Comparison of ENCODE assay signal across 22 cellular contexts in genomic region chr1:214574598-214575411, GRCh38. TPM values are rescaled to one million over a fixed set of nuclear protein-coding genes. Genes with fewer than 3 reads are reported as not detected.
DNase-seq lines count a peak whose midpoint lies in the region; ATAC-seq, FAIRE-seq and TF ChIP-seq lines count a peak whose summit lies in the region.
"Had no signal": no experiment of that assay in that cellular context is flagged by ENCODE, and none has a peak within 500 bp of the region (broad histone marks: within the 10 kb centered on the region; RNA-seq: fewer than 3 reads in every experiment).

No MANE protein-coding gene starts in this region.

- no peaks in the 10 kb centered on the region for H3K9me1 ChIP-seq in K562 (ENCODE audit: control insufficient read depth, insufficient read depth, low read length)

- no peak for FAIRE-seq in K562 (lab: Jason Lieb, UNC)

- H3K27ac Mint-ChIP-seq in nephron progenitor cell, result no peak overlapping the region
- H3K27ac Mint-ChIP-seq in stimulated activated naive CD8-positive, alpha-beta T cell treated with anti-CD3 and anti-CD28 coated beads, Interleukin-15, amount 100 ng/mL, for 72 hours, result no peak overlapping the region
- H3K27ac Mint-ChIP-seq: activated T-cell treated with anti-CD3 and anti-CD28 coated beads, Interleukin-2, amount 50 U/mL, for 72 hours; CD4-positive, CD25-positive, alpha-beta regulatory T cell; naive thymus-derived CD4-positive, alpha-beta T cell had no signal

- CTCF ChIA-PET in K562 (lab: Yijun Ruan, JAX; ENCODE audit: low intra/inter-chr PET ratio), result no interaction called here

- no peaks in the 10 kb centered on the region; the same call in 1 of the 2 replicates for H3K9me3 ChIP-seq in K562 (replicated peaks; ENCODE audit: control insufficient read depth, insufficient read depth, low read depth, low read length)
- H3K9me3 ChIP-seq in smooth muscle cell (replicated peaks; ENCODE audit: low read depth), result peaks cover 8% of the 10 kb centered on the region

- peaks cover 18% of the 10 kb centered on the region for H3K36me3 Mint-ChIP-seq in nephron progenitor cell (ENCODE audit: low read depth)
- H3K36me3 Mint-ChIP-seq: CD4-positive, CD25-positive, alpha-beta regulatory T cell had no signal

- peaks cover 30% of the 10 kb centered on the region for H3K4me1 Mint-ChIP-seq in nephron progenitor cell
- H3K4me1 Mint-ChIP-seq in stimulated activated naive CD8-positive, alpha-beta T cell treated with anti-CD3 and anti-CD28 coated beads, Interleukin-15, amount 100 ng/mL, for 72 hours, result no peaks in the 10 kb centered on the region
- H3K4me1 Mint-ChIP-seq: CD4-positive, CD25-positive, alpha-beta regulatory T cell; naive thymus-derived CD4-positive, alpha-beta T cell had no signal

- in situ Hi-C loops in K562 (cut with MboI), result no loop called here

- no peak overlapping the region for H3K4me3 Mint-ChIP-seq in nephron progenitor cell
- no peak overlapping the region for H3K4me3 Mint-ChIP-seq in stimulated activated naive CD8-positive, alpha-beta T cell treated with anti-CD3 and anti-CD28 coated beads, Interleukin-15, amount 100 ng/mL, for 72 hours
- H3K4me3 Mint-ChIP-seq: activated T-cell treated with anti-CD3 and anti-CD28 coated beads, Interleukin-2, amount 50 U/mL, for 72 hours; CD4-positive, CD25-positive, alpha-beta regulatory T cell; naive thymus-derived CD4-positive, alpha-beta T cell had no signal

- H3K79me2 ChIP-seq in K562 (ENCODE audit: control insufficient read depth, insufficient read depth, low read length) (no peaks in the 10 kb centered on the region), smooth muscle cell (ENCODE audit: low read depth) (no peaks in the 10 kb centered on the region)

- H3K27ac ChIP-seq in K562 (ENCODE audit: extremely low read depth, low read depth, low read length), result no peak overlapping the region
- peak overlapping the region; percentile 90 for H3K27ac ChIP-seq in foreskin keratinocyte
- peak overlapping the region; percentile 75 for H3K27ac ChIP-seq in smooth muscle cell (ENCODE audit: low read depth)
- H3K27ac ChIP-seq: left ventricle myocardium inferior, right atrium auricular region had no signal

- H3K4me2 ChIP-seq in K562 (ENCODE audit: insufficient read depth, low read length) (no peak overlapping the region), smooth muscle cell (no peak overlapping the region)

- H3K27me3 ChIP-seq in K562 (ENCODE audit: control insufficient read depth in 2 of 2, insufficient read depth in 2 of 2, low read length in 2 of 2) (no peaks in the 10 kb centered on the region), foreskin keratinocyte (no peaks in the 10 kb centered on the region), smooth muscle cell (ENCODE audit: low read depth) (no peaks in the 10 kb centered on the region)
- H3K27me3 ChIP-seq: right atrium auricular region had no signal

- H3K4me3 ChIP-seq in K562, result no peak overlapping the region
- H3K4me3 ChIP-seq in smooth muscle cell, result no peak overlapping the region
- H3K4me3 ChIP-seq: left ventricle myocardium inferior, right atrium auricular region had no signal

- H3F3A ChIP-seq in smooth muscle cell (ENCODE audit: low read depth), result no peaks in the 10 kb centered on the region

- no peaks in the 10 kb centered on the region for H3K36me3 ChIP-seq in K562 (ENCODE audit: control insufficient read depth, insufficient read depth, low read length)
- no peaks in the 10 kb centered on the region for H3K36me3 ChIP-seq in smooth muscle cell (ENCODE audit: low read depth)
- H3K36me3 ChIP-seq: right atrium auricular region had no signal

- H3K4me1 ChIP-seq in K562 (replicated peaks in 1 of 2; ENCODE audit: control insufficient read depth in 2 of 2, insufficient read depth in 2 of 2, low read length in 2 of 2) (no peaks in the 10 kb centered on the region), foreskin keratinocyte (peaks cover 49% of the 10 kb centered on the region), smooth muscle cell (ENCODE audit: low read depth) (peaks cover 3% of the 10 kb centered on the region)
- H3K4me1 ChIP-seq: left ventricle myocardium inferior, right atrium auricular region had no signal

- intact Hi-C loops in K562 (cut with micrococcal nuclease), result no loop called here

- no peak for TF ChIP-seq CTCF in K562 (IDR thresholded peaks at IDR 0.05 in 2 of 3, conservative IDR thresholded peaks at IDR 0.05 in 1 of 3; ENCODE audit: insufficient read depth in 2 of 3, low read depth in 1 of 3, low read length in 3 of 3)
- TF ChIP-seq CTCF in foreskin keratinocyte (conservative IDR thresholded peaks at IDR 0.05), result no peak
- TF ChIP-seq CTCF in smooth muscle cell (IDR thresholded peaks at IDR 0.05; ENCODE audit: borderline replicate concordance, insufficient read depth, poor library complexity, severe bottlenecking), result no peak
- TF ChIP-seq CTCF in nephron progenitor cell (IDR thresholded peaks at IDR 0.05), result no peak

- no peak overlapping the region for H3K9ac ChIP-seq in K562 (ENCODE audit: insufficient read depth in 1 of 2, low read depth in 2 of 2, low read length in 2 of 2)
- H3K9ac ChIP-seq in smooth muscle cell (ENCODE audit: low read depth), result peak overlapping the region; percentile 27

- POLR2A ChIA-PET in K562 (lab: Yijun Ruan, JAX), result interaction anchor here (1.3 kb wide), 1 partner anchor 9 kb away, joined by 4 read pairs; no protein-coding TSS in a partner anchor

- ATAC-seq in K562 (no peak), foreskin keratinocyte (peak; percentile 73)
- ATAC-seq in stimulated activated naive CD8-positive, alpha-beta T cell treated with anti-CD3 and anti-CD28 coated beads, Interleukin-15, amount 100 ng/mL, for 72 hours, result no peak
- ATAC-seq: activated T-cell treated with anti-CD3 and anti-CD28 coated beads, Interleukin-2, amount 50 U/mL, for 72 hours; HCT116; naive thymus-derived CD4-positive, alpha-beta T cell had no signal

- peaks cover 4% of the 10 kb centered on the region for H3K27me3 Mint-ChIP-seq in nephron progenitor cell (ENCODE audit: low read depth, poor library complexity)
- H3K27me3 Mint-ChIP-seq in stimulated activated naive CD8-positive, alpha-beta T cell treated with anti-CD3 and anti-CD28 coated beads, Interleukin-15, amount 100 ng/mL, for 72 hours, result no peaks in the 10 kb centered on the region
- H3K27me3 Mint-ChIP-seq: CD4-positive, CD25-positive, alpha-beta regulatory T cell had no signal

- WGBS in K562 (ENCODE audit: insufficient coverage, low coverage, missing lambda C conversion rate), result 3% methylated on average over 3 of the region's 3 CpGs
- WGBS in smooth muscle cell (ENCODE audit: low lambda C conversion rate), result 72% methylated on average over 3 of the region's 3 CpGs

- TF ChIP-seq POLR2A in K562 (conservative IDR thresholded peaks at IDR 0.05), result no peak

- DNase-seq in M059J (ENCODE audit: low read depth) (peak; percentile 34), K562 (ENCODE audit: extremely low read depth in 1 of 4, low spot score in 3 of 4) (no peak), foreskin keratinocyte (peak; percentile 94 to 98), smooth muscle cell (lab: John Stamatoyannopoulos, UW; ENCODE audit: unreplicated experiment) (no peak), SK-N-DZ (ENCODE audit: low spot score) (no peak), nephron progenitor cell (no peak)
- no peak for DNase-seq in stimulated activated naive CD8-positive, alpha-beta T cell treated with anti-CD3 and anti-CD28 coated beads, Interleukin-15, amount 100 ng/mL, for 72 hours
- DNase-seq: activated CD4-positive, alpha-beta T cell treated with anti-CD3 and anti-CD28 coated beads for 48 hours; activated naive CD4-positive, alpha-beta T cell treated with anti-CD3 and anti-CD28 coated beads, Interleukin-2, amount 50 U/mL, for 16 hours; activated T-cell treated with anti-CD3 and anti-CD28 coated beads, Interleukin-2, amount 50 U/mL, for 72 hours; aorta; CD4-positive, CD25-positive, alpha-beta regulatory T cell; central memory CD4-positive, alpha-beta T cell; left ventricle myocardium inferior; naive thymus-derived CD4-positive, alpha-beta T cell; NCI-H1694 treated with DMSO at 0.1 percent for 48 hours; NCI-H2171; NCI-H510A treated with DMSO at 0.1 percent for 48 hours; occipital lobe; stimulated activated naive CD4-positive, alpha-beta T cell treated with Interleukin-2 at 50 U/mL for 16 hours had no signal

- no peak for TF ChIP-seq RAD21 in K562 (CRISPR knock-in tag; conservative IDR thresholded peaks at IDR 0.05 in 1 of 2, IDR thresholded peaks at IDR 0.05 in 1 of 2)

- no TSS peak for BruUV-seq in K562 (replicated peaks; lab: Mats Ljungman, UMichigan)

- H2AFZ ChIP-seq in K562 (ENCODE audit: low read depth, low read length), result no peak overlapping the region
- no peak overlapping the region for H2AFZ ChIP-seq in smooth muscle cell (ENCODE audit: low read depth)

- H4K20me1 ChIP-seq in K562 (replicated peaks; ENCODE audit: control insufficient read depth, insufficient read depth, low read length) (no peaks in the 10 kb centered on the region), smooth muscle cell (ENCODE audit: low read depth) (no peaks in the 10 kb centered on the region)

- no peak for TF ChIP-seq EP300 in K562 (IDR thresholded peaks at IDR 0.05; ENCODE audit: low read length)

- peaks cover 38% of the 10 kb centered on the region for H3K9me3 Mint-ChIP-seq in nephron progenitor cell
- H3K9me3 Mint-ChIP-seq in stimulated activated naive CD8-positive, alpha-beta T cell treated with anti-CD3 and anti-CD28 coated beads, Interleukin-15, amount 100 ng/mL, for 72 hours, result peaks cover 14 to 25% of the 10 kb centered on the region in 2 donors

RNA-seq across cellular contexts. Expression of gene PTPN14, which starts 23.4 kb away (rescaled TPM):
- total RNA-seq in M059J (2014; rRNA removed; shearing (Covaris generic)), result 13.8 and 27.4 TPM in 2 replicates
- total RNA-seq in K562 (2011; cell fraction: chromatin; rRNA removed; ENCODE audit: low replicate concordance), result not detected in 2 replicates
- not detected in 2 replicates for total RNA-seq in K562 (2011; cell fraction: nucleolus; rRNA removed)
- 0.08 TPM in 1 of 2 replicates, not detected in the other for total RNA-seq in K562 (2011; cell fraction: nucleoplasm; rRNA removed)
- total RNA-seq in K562 (2014; rRNA removed), result not detected in 2 replicates
- total RNA-seq in K562 (2014; rRNA removed; fragmentation: Illumina TruSeq; extraction: Trizol), result not detected in 2 replicates
- total RNA-seq in K562 (2015; rRNA removed; fragmentation: Illumina TruSeq; extraction: Trizol), result not detected in 2 replicates
- total RNA-seq in K562 (2021), result 0.29 TPM in 2 replicates
- polyA plus RNA-seq in K562 (2011; rRNA removed), result 0.03 TPM in 1 of 2 replicates, not detected in the other
- polyA plus RNA-seq in K562 (2011; cell fraction: cytosol; rRNA removed), result under 0.01 and 0.03 TPM in 2 replicates
- polyA plus RNA-seq in K562 (2011; cell fraction: nucleus; rRNA removed), result 0.03 TPM in 1 of 2 replicates, not detected in the other
- 0.04 and 0.11 TPM in 2 replicates for polyA plus RNA-seq in K562 (2012)
- not detected in 2 replicates for polyA plus RNA-seq in K562 (2014; fragmentation: Illumina TruSeq; extraction: Trizol)
- under 1 TPM in 1 of 2 experiments, not detected in 1; 0.01 TPM for polyA plus RNA-seq in K562 (2014; fragmentation: Nextera tagmentation; extraction: Ambion mirVana)
- polyA plus RNA-seq in K562 (2014; rRNA removed), result 0.04 TPM in 1 of 2 replicates, not detected in the other
- under 0.01 and 0.03 TPM in 2 replicates for polyA minus RNA-seq in K562 (2011; rRNA and poly(A)+ RNA removed)
- not detected in 2 replicates for polyA minus RNA-seq in K562 (2011; cell fraction: cytosol; rRNA and poly(A)+ RNA removed)
- polyA minus RNA-seq in K562 (2011; cell fraction: nucleus; rRNA and poly(A)+ RNA removed), result not detected in 2 replicates
- 47.6 and 48.2 TPM in 2 replicates for total RNA-seq in foreskin keratinocyte
- polyA plus RNA-seq in foreskin keratinocyte, result 5.0 and 6.2 TPM in 2 replicates
- total RNA-seq in smooth muscle cell, result 28.6 and 28.9 TPM in 2 replicates
- 13.7 and 13.9 TPM in 2 replicates for polyA plus RNA-seq in smooth muscle cell
- 0.41 and 0.59 TPM in 2 replicates for polyA plus RNA-seq in SK-N-DZ (2014; cell fraction: cytosol; rRNA removed)
- 0.15 and 0.37 TPM in 2 replicates for polyA plus RNA-seq in SK-N-DZ (2014; cell fraction: nucleus; rRNA removed)

RNA-seq across cellular contexts. Expression of gene CENPF, which starts 28.2 kb away (rescaled TPM):
- total RNA-seq in M059J (2014; rRNA removed; shearing (Covaris generic)), result 45.5 and 83.9 TPM in 2 replicates
- 21.7 and 130 TPM in 2 replicates for total RNA-seq in K562 (2011; cell fraction: chromatin; rRNA removed; ENCODE audit: low replicate concordance)
- total RNA-seq in K562 (2011; cell fraction: nucleolus; rRNA removed), result 11.8 and 20.9 TPM in 2 replicates
- 40.8 and 50.3 TPM in 2 replicates for total RNA-seq in K562 (2011; cell fraction: nucleoplasm; rRNA removed)
- total RNA-seq in K562 (2014; rRNA removed), result 76.9 and 91.6 TPM in 2 replicates
- total RNA-seq in K562 (2014; rRNA removed; fragmentation: Illumina TruSeq; extraction: Trizol), result 180 and 214 TPM in 2 replicates
- 142 and 153 TPM in 2 replicates for total RNA-seq in K562 (2015; rRNA removed; fragmentation: Illumina TruSeq; extraction: Trizol)
- 98.2 and 102 TPM in 2 replicates for total RNA-seq in K562 (2021)
- 46.4 and 64.5 TPM in 2 replicates for polyA plus RNA-seq in K562 (2011; rRNA removed)
- 8.8 and 16.0 TPM in 2 replicates for polyA plus RNA-seq in K562 (2011; cell fraction: cytosol; rRNA removed)
- polyA plus RNA-seq in K562 (2011; cell fraction: nucleus; rRNA removed), result 52.2 and 53.8 TPM in 2 replicates
- 48.5 and 70.8 TPM in 2 replicates for polyA plus RNA-seq in K562 (2012)
- 118 TPM in 2 replicates for polyA plus RNA-seq in K562 (2014; fragmentation: Illumina TruSeq; extraction: Trizol)
- 10 to 100 TPM; 50.6 to 92.6 TPM for polyA plus RNA-seq in K562 (2014; fragmentation: Nextera tagmentation; extraction: Ambion mirVana)
- 54.1 and 98.3 TPM in 2 replicates for polyA plus RNA-seq in K562 (2014; rRNA removed)
- 99.3 and 119 TPM in 2 replicates for polyA minus RNA-seq in K562 (2011; rRNA and poly(A)+ RNA removed)
- polyA minus RNA-seq in K562 (2011; cell fraction: cytosol; rRNA and poly(A)+ RNA removed), result 46.6 and 50.8 TPM in 2 replicates
- 35.7 and 70.4 TPM in 2 replicates for polyA minus RNA-seq in K562 (2011; cell fraction: nucleus; rRNA and poly(A)+ RNA removed)
- 53.0 and 70.7 TPM in 2 replicates for total RNA-seq in foreskin keratinocyte
- 20.2 and 33.9 TPM in 2 replicates for polyA plus RNA-seq in foreskin keratinocyte
- total RNA-seq in smooth muscle cell, result 7.4 and 10.1 TPM in 2 replicates
- 8.3 and 11.3 TPM in 2 replicates for polyA plus RNA-seq in smooth muscle cell
- 192 and 234 TPM in 2 replicates for polyA plus RNA-seq in SK-N-DZ (2014; cell fraction: cytosol; rRNA removed)
- 233 and 264 TPM in 2 replicates for polyA plus RNA-seq in SK-N-DZ (2014; cell fraction: nucleus; rRNA removed)

Comparison
In these comparisons a context has a peak if more than half of its experiments do, and no peak if none do; other contexts are left out.
1. DNase-seq: peak in M059J (single experiment) and foreskin keratinocyte (2 of 2); none in K562 (0 of 4), smooth muscle cell (single experiment), SK-N-DZ (single experiment), nephron progenitor cell (single experiment) and stimulated activated naive CD8-positive, alpha-beta T cell treated with anti-CD3 and anti-CD28 coated beads, Interleukin-15, amount 100 ng/mL, for 72 hours (0 of 2).
2. RNA of gene PTPN14, which starts 23.4 kb away (total RNA-seq): 47.6 to 48.2 TPM in foreskin keratinocyte, 28.6 to 28.9 TPM in smooth muscle cell and 13.8 to 27.4 TPM in M059J; 0.08 to 0.29 TPM in K562; every median in the first group is over 10 times any median in the second.